ENCODE assay signal across 8 cellular contexts in the genomic region with DNA sequence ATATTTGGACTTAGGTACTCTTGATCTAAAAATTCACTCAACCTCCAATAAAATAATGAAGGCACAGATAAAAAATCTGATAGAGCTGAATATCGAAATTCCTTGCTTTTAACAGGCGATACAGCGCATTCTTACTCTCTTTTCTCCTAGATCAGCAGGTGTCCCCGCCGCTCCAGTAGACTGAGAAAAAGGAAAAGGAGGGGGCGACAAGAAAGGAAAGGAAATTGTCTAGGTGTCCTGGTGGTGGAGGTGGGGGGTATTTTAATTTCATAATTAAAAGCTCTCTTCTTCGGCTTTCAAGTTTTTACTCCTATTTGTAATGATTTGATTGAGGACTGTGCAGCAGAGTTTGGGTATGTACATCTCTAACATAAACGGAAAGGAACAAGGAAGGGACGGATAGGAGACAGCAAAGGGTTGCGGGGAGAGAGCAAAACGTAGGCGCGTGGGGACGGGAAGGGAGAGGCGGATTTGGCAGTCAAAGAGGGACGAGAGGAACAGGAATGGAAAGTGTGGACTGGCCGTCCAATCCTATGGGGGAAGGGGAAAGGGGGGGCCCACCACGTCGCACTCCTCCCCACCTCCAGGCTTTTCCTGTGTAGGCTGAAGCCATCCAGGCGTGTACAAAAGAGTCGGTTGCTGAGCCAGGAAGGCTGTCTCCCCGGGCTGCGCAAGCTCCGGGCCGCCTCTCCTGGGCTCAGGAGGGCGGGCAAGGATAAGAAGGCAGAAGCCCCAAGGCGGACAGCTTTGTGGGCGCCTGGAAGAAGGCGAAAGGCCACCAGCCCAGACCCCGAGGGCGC. TPM values are rescaled to one million over a fixed set of nuclear protein-coding genes. Genes with fewer than 3 reads are reported as not detected.
DNase-seq lines count a peak whose midpoint lies in the region; ATAC-seq, FAIRE-seq and TF ChIP-seq lines count a peak whose summit lies in the region.

No MANE protein-coding gene starts in this region.

- peak overlapping the region; percentile 80 for H3K4me2 ChIP-seq in GM12878 (ENCODE audit: control insufficient read depth, insufficient read depth)
- peak overlapping the region; percentile 79 for H3K4me2 ChIP-seq in hepatocyte

- H2AFZ ChIP-seq in GM12878 (ENCODE audit: control insufficient read depth, low read depth, low read length) (peak overlapping the region; percentile 90), hepatocyte (peak overlapping the region; percentile 92)

- RAD21 ChIA-PET in GM12878 (lab: Charles Lee; ENCODE audit: unreplicated experiment): no interaction called here

- BruUV-seq in GM12878 (replicated peaks; lab: Mats Ljungman, UMichigan): TSS peak; percentile 84

- ATAC-seq in GM21786 (IDR thresholded peaks at IDR 0.05; ENCODE audit: unreplicated experiment) (peak; percentile 31), GM12878 (peak; percentile 59), psoas muscle (peak; percentile 88 to 91 (median 90))

- no peaks in the 10 kb centered on the region for H3K9me2 ChIP-seq in hepatocyte (replicated peaks; ENCODE audit: insufficient read depth)

- H3K36me3 ChIP-seq in GM12878 (ENCODE audit: control insufficient read depth in 2 of 2, insufficient read depth in 2 of 2, low read length in 1 of 2) (no peaks in the 10 kb centered on the region), hepatocyte (replicated peaks; ENCODE audit: insufficient read depth, low read depth) (no peaks in the 10 kb centered on the region), psoas muscle (ENCODE audit: insufficient read depth in 1 of 2, low read depth in 1 of 2) (no peaks in the 10 kb centered on the region)

- TF ChIP-seq EP300 in GM12878 (IDR thresholded peaks at IDR 0.05; ENCODE audit: borderline replicate concordance in 1 of 2, control insufficient read depth in 1 of 2, low read depth in 2 of 2, low read length in 2 of 2): no peak

- peak overlapping the region; percentile 64 for H3K4me3 ChIP-seq in Jurkat, Clone E6-1 (ENCODE audit: low read length)
- H3K4me3 ChIP-seq in GM12878 (peak overlapping the region; percentile 85), hepatocyte (peak overlapping the region; percentile 85), psoas muscle (peak overlapping the region; percentile 97)

- no peaks in the 10 kb centered on the region for H3K27me3 ChIP-seq in GM12878 (replicated peaks in 1 of 2; ENCODE audit: control insufficient read depth in 2 of 2, insufficient read depth in 2 of 2, low read length in 1 of 2)
- H3K27me3 ChIP-seq in hepatocyte: no peaks in the 10 kb centered on the region
- H3K27me3 ChIP-seq in psoas muscle (ENCODE audit: insufficient read depth in 3 of 3, low read length in 2 of 3): no peaks in the 10 kb centered on the region

- H4K20me1 ChIP-seq in GM12878 (ENCODE audit: control insufficient read depth, insufficient read depth) (no peaks in the 10 kb centered on the region), hepatocyte (ENCODE audit: insufficient read depth, poor library complexity, severe bottlenecking) (no peaks in the 10 kb centered on the region)

- peak; percentile 72 for DNase-seq in GDM1 (lab: John Stamatoyannopoulos, UW)
- DNase-seq in Jurkat, Clone E6-1 (ENCODE audit: low read depth, low spot score): peak; percentile 35
- DNase-seq in GM12878 (ENCODE audit: low read depth, low spot score): no peak
- DNase-seq in hepatocyte (ENCODE audit: low spot score): peak; percentile 83
- DNase-seq in psoas muscle: peak; percentile 86 to 90
- DNase-seq in COLO829 (ENCODE audit: low spot score): no peak

- H3K9ac ChIP-seq in GM12878 (ENCODE audit: control insufficient read depth, insufficient read depth, low read length): peak overlapping the region; percentile 79

- POLR2A ChIA-PET in GM12878 (lab: Charles Lee): interaction anchor here (1.0 kb wide), 1 partner anchor 388 kb away, joined by 3 read pairs; no protein-coding TSS in a partner anchor

- intact Hi-C loops in GM12878 (cut with micrococcal nuclease; ENCODE audit: unreplicated experiment): no loop called here
- intact Hi-C loops in psoas muscle (cut with DNase I): loop anchor here in 1 of 2 donors (1.0 kb wide), 1 partner anchor 111 kb away; no protein-coding TSS in a partner anchor

- FAIRE-seq in GM12878 (lab: Jason Lieb, UNC): no peak

- whole genome bisulfite sequencing in GM12878 (ENCODE audit: insufficient coverage, insufficient replicate concordance, low lambda C conversion rate, missing lambda C conversion rate): under 1% methylated on average over 23 of the region's 31 CpGs
- WGBS in hepatocyte (ENCODE audit: low lambda C conversion rate, missing lambda C conversion rate): 3% methylated on average over 30 of the region's 31 CpGs
- WGBS in psoas muscle, 3 donors: 2 to 6% (median 3%) methylated on average over 27 to 31 of the region's 31 CpGs

- CTCF ChIA-PET in GM12878 (lab: Yijun Ruan, JAX): interaction anchor here (0.6 to 1.4 kb wide), 4 partner anchors 18 to 372 kb away, joined by 3 to 5 read pairs (median 4); no protein-coding TSS in a partner anchor

- no peak for TF ChIP-seq RAD21 in GM12878 (IDR thresholded peaks at IDR 0.05; ENCODE audit: insufficient read depth, low read depth, low read length)

- TF ChIP-seq CTCF in GM12878 (IDR thresholded peaks at IDR 0.05 in 2 of 3, conservative IDR thresholded peaks at IDR 0.05 in 1 of 3; ENCODE audit: control insufficient read depth in 2 of 3, extremely low read depth in 1 of 3, insufficient read depth in 1 of 3, low read depth in 3 of 3, low read length in 3 of 3) (no peak), hepatocyte (IDR thresholded peaks at IDR 0.05; ENCODE audit: poor library complexity) (peak; percentile 19), psoas muscle (IDR thresholded peaks at IDR 0.05) (no peak)

- no peaks in the 10 kb centered on the region for H3K4me1 ChIP-seq in GM12878 (ENCODE audit: control insufficient read depth, insufficient read depth, low read length)
- H3K4me1 ChIP-seq in hepatocyte (ENCODE audit: insufficient read depth): no peaks in the 10 kb centered on the region
- H3K4me1 ChIP-seq in psoas muscle: peaks cover 29% of the 10 kb centered on the region

- SMC1A ChIA-PET in GM12878 (lab: Charles Lee; ENCODE audit: uncharacterized antibody, unreplicated experiment): interaction anchor here (0.7 to 2.9 kb wide), 3 partner anchors 11 to 530 kb away, joined by 3 to 12 read pairs (median 3); no protein-coding TSS in a partner anchor

- H3K9me3 ChIP-seq in GM12878 (replicated peaks; ENCODE audit: control insufficient read depth, insufficient read depth, low read length) (no peaks in the 10 kb centered on the region), hepatocyte (ENCODE audit: low read depth) (no peaks in the 10 kb centered on the region), psoas muscle (no peaks in the 10 kb centered on the region)

- peak overlapping the region; percentile 81 for H3K27ac ChIP-seq in GM12878 (ENCODE audit: control insufficient read depth, insufficient read depth)
- peak overlapping the region; percentile 100 for H3K27ac ChIP-seq in hepatocyte
- peak overlapping the region; percentile 100 for H3K27ac ChIP-seq in psoas muscle

- H3K79me2 ChIP-seq in GM12878 (ENCODE audit: control insufficient read depth, insufficient read depth, low read length): no peaks in the 10 kb centered on the region
- peaks cover 38% of the 10 kb centered on the region for H3K79me2 ChIP-seq in hepatocyte

- no peak for TF ChIP-seq POLR2A in GM12878 (IDR thresholded peaks at IDR 0.05; ENCODE audit: low read depth, low read length)

- in situ Hi-C loops in GM12878 (cut with MboI): no loop called here

TF ChIP-seq in PFSK-1, 5 proteins besides CTCF, POLR2A, EP300 and RAD21 (continues in another document):
- peak; percentile 92; the same call in 1 of the 2 replicates for TF ChIP-seq TAF1 (IDR thresholded peaks at IDR 0.05; ENCODE audit: borderline replicate concordance, insufficient read depth, low read length)

TF ChIP-seq in GM12878, 131 proteins besides CTCF, POLR2A, EP300 and RAD21 (continues in another document):
- TF ChIP-seq SMAD5 (IDR thresholded peaks at IDR 0.05; ENCODE audit: low read depth) (no peak), WRNIP1 (IDR thresholded peaks at IDR 0.05; ENCODE audit: borderline replicate concordance, low read depth, low read length) (no peak), ZNF207 (IDR thresholded peaks at IDR 0.05; ENCODE audit: borderline replicate concordance) (no peak), POLR2AphosphoS5 (IDR thresholded peaks at IDR 0.05; ENCODE audit: low read length) (peak; percentile 63; the same call in 1 of the 2 replicates), RAD51 (IDR thresholded peaks at IDR 0.05) (no peak), DPF2 (IDR thresholded peaks at IDR 0.05) (no peak), NR2C2 (IDR thresholded peaks at IDR 0.05; ENCODE audit: borderline replicate concordance, control insufficient read depth, insufficient read length, low read depth) (no peak), RCOR1 (conservative IDR thresholded peaks at IDR 0.05; ENCODE audit: low read depth, low read length) (no peak), RELA (IDR thresholded peaks at IDR 0.05; ENCODE audit: borderline replicate concordance, partially characterized antibody) (no peak), GABPA (IDR thresholded peaks at IDR 0.05; ENCODE audit: low read depth) (no peak), POU2F2 (IDR thresholded peaks at IDR 0.05; ENCODE audit: borderline replicate concordance, low read depth, low read length) (peak; percentile 6; the same call in 1 of the 3 replicates)

RNA-seq across cellular contexts. Expression of a gene that starts 0.9 kb away (rescaled TPM):
- 5.0 TPM for polyA plus RNA-seq in Jurkat, Clone E6-1 (2012; ENCODE audit: insufficient read depth, insufficient read length)
- 3.6 TPM for polyA plus RNA-seq in PFSK-1 (2012; ENCODE audit: insufficient read length, low read depth)
- 22.4 and 22.9 TPM in 2 replicates for total RNA-seq in GM12878 (2013; cell fraction: nucleolus; rRNA removed)
- total RNA-seq in GM12878 (2014; rRNA removed) (2.9 and 3.0 TPM in 2 replicates), GM12878 (2014; rRNA removed; fragmentation: Illumina TruSeq; extraction: Trizol) (2.6 and 3.2 TPM in 2 replicates), GM12878 (2021) (2.2 and 2.8 TPM in 2 replicates), hepatocyte (19.7 and 25.0 TPM in 2 replicates), psoas muscle (10 to 100 TPM in 2 of 4 donors, 1 to 10 TPM in 2; 5.9 to 15.0 (median 10.8) TPM)
- polyA plus RNA-seq in GM12878 (2011; ENCODE audit: low read depth): 0.75 TPM
- polyA plus RNA-seq in GM12878 (2011; rRNA removed) (1.6 and 2.5 TPM in 2 replicates), GM12878 (2014; fragmentation: Illumina TruSeq; extraction: Trizol) (2.2 and 3.3 TPM in 2 replicates), GM12878 (2014; fragmentation: Nextera tagmentation; extraction: Ambion mirVana) (1 to 10 TPM; 1.2 TPM), GM12878 (2014; rRNA removed) (1.5 and 1.6 TPM in 2 replicates), GM12878 (2016; fragmentation: Nextera tagmentation; extraction: Ambion mirVana) (1 to 10 TPM in 1 of 2 experiments, under 1 TPM in 1; 0.87 to 1.7 TPM), hepatocyte (9.0 TPM in 2 replicates), psoas muscle (1 to 10 TPM; 1.7 to 6.8 (median 2.0) TPM)
- polyA plus RNA-seq in GM12878 (2011; cell fraction: cytosol; rRNA removed): 0.35 and 0.88 TPM in 2 replicates
- 2.3 and 2.9 TPM in 2 replicates for polyA plus RNA-seq in GM12878 (2011; cell fraction: nucleus; rRNA removed)
- polyA plus RNA-seq in GM12878 (2012): 1.8 and 1.9 TPM in 2 replicates
- 1.0 and 1.2 TPM in 2 replicates for polyA minus RNA-seq in GM12878 (2011; rRNA and poly(A)+ RNA removed)
- 0.67 and 1.1 TPM in 2 replicates for polyA minus RNA-seq in GM12878 (2011; cell fraction: cytosol; rRNA and poly(A)+ RNA removed)
- 2.2 and 4.0 TPM in 2 replicates for polyA minus RNA-seq in GM12878 (2011; cell fraction: nucleus; rRNA and poly(A)+ RNA removed)

Comparison
In these comparisons a context has a peak if more than half of its experiments do, and no peak if none do; other contexts are left out.
1. DNase-seq: peak in GDM1 (single experiment), Jurkat, Clone E6-1 (single experiment), hepatocyte (single experiment) and psoas muscle (2 of 2); none in GM12878 (single experiment) and COLO829 (single experiment).
2. ATAC-seq: peak in every context shown above with its lines; median percentile 90 in psoas muscle; 59 in GM12878; 31 in GM21786.
3. Peak in every context shown above with its lines, with median percentiles within 50 percentile points of each other: H3K4me3 ChIP-seq and H3K27ac ChIP-seq.